ENCODE assay signal across 21 cellular contexts in the genomic region with DNA sequence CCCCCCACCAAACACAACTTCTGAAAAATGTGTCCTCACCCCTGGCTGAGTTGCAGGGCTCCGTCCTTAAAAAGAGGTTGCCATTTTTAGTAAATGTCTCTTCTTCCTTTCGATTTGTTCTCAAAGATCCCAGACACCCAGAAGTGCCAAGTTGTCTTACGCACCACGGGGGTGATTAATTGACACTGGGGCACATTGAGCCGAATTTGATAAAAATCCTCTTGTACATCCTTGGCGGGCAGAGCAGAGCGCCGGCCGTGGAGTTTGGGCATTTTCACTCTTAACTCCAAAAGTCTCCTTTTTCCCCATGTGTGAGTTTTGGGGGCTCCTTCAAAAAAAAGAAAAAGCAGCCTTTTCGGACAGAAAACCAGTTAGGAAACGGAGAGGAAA. TPM values are rescaled to one million over a fixed set of nuclear protein-coding genes. Genes with fewer than 3 reads are reported as not detected.
DNase-seq lines count a peak whose midpoint lies in the region; ATAC-seq and TF ChIP-seq lines count a peak whose summit lies in the region.
"Had no signal": no experiment of that assay in that cellular context is flagged by ENCODE, and none has a peak within 500 bp of the region (broad histone marks: within the 10 kb centered on the region; RNA-seq: fewer than 3 reads in every experiment).

No MANE protein-coding gene starts in this region.

- H3K4me1 Mint-ChIP-seq in activated naive CD4-positive, alpha-beta T cell treated with anti-CD3 and anti-CD28 coated beads, Interleukin-2, amount 50 U/mL, for 24 hours = peaks cover 13% of the 10 kb centered on the region
- H3K4me1 Mint-ChIP-seq in Calu3 (ENCODE audit: low read depth, unreplicated experiment) = no peaks in the 10 kb centered on the region

- peaks cover 52% of the 10 kb centered on the region for H3K27me3 Mint-ChIP-seq in activated naive CD4-positive, alpha-beta T cell treated with anti-CD3 and anti-CD28 coated beads, Interleukin-2, amount 50 U/mL, for 24 hours
- peaks cover 57% of the 10 kb centered on the region for H3K27me3 Mint-ChIP-seq in Calu3 (ENCODE audit: unreplicated experiment)

- peak overlapping the region; percentile 31 for H3K4me2 ChIP-seq in smooth muscle cell

- DNase-seq in activated naive CD4-positive, alpha-beta T cell treated with anti-CD3 and anti-CD28 coated beads, Interleukin-2, amount 50 U/mL, for 72 hours (ENCODE audit: low spot score in 2 of 2) = no peak
- DNase-seq in SK-N-MC (ENCODE audit: low read depth, low spot score) (no peak), left kidney (ENCODE audit: low read depth, low spot score) (peak; percentile 13), smooth muscle cell (lab: John Stamatoyannopoulos, UW; ENCODE audit: unreplicated experiment) (no peak), Calu3 (no peak), NCI-H748 treated with DMSO at 0.1 percent for 48 hours (lab: John Stamatoyannopoulos, UW) (no peak)
- DNase-seq: activated CD8-positive, alpha-beta T cell treated with anti-CD3 and anti-CD28 coated beads for 36 hours; activated T-cell treated with anti-CD3 and anti-CD28 coated beads, Interleukin-2, amount 50 U/mL, for 4 hours; DND-41; immature natural killer cell; lower lobe of right lung; NCI-H1092; NCI-H524 treated with DMSO at 0.1 percent for 48 hours; tibial artery had no signal

- CTCF ChIA-PET in Calu3 (lab: Charles Lee) = no interaction called here

- TF ChIP-seq CTCF in smooth muscle cell (IDR thresholded peaks at IDR 0.05; ENCODE audit: borderline replicate concordance, insufficient read depth, poor library complexity, severe bottlenecking) (no peak), Calu3 (IDR thresholded peaks at IDR 0.05; ENCODE audit: unreplicated experiment) (no peak)

- H3K9ac ChIP-seq in SK-N-MC (ENCODE audit: insufficient read length) (no peak overlapping the region), smooth muscle cell (ENCODE audit: low read depth) (no peak overlapping the region)

- no peaks in the 10 kb centered on the region for H3K9me3 ChIP-seq in SK-N-MC (ENCODE audit: low read depth, low read length)
- no peaks in the 10 kb centered on the region for H3K9me3 ChIP-seq in smooth muscle cell (replicated peaks; ENCODE audit: low read depth)
- H3K9me3 ChIP-seq: esophagus muscularis mucosa, lower lobe of right lung, tibial artery had no signal

- 4% methylated on average over 11 of the region's 11 CpGs for WGBS in smooth muscle cell (ENCODE audit: low lambda C conversion rate)

- no peaks in the 10 kb centered on the region for H3F3A ChIP-seq in smooth muscle cell (ENCODE audit: low read depth)

- no peaks in the 10 kb centered on the region for H3K79me2 ChIP-seq in smooth muscle cell (ENCODE audit: low read depth)

- H3K36me3 Mint-ChIP-seq in activated naive CD4-positive, alpha-beta T cell treated with anti-CD3 and anti-CD28 coated beads, Interleukin-2, amount 50 U/mL, for 24 hours = no peaks in the 10 kb centered on the region
- H3K36me3 Mint-ChIP-seq in activated naive CD4-positive, alpha-beta T cell treated with anti-CD3 and anti-CD28 coated beads, Interleukin-2, amount 50 U/mL, for 72 hours = no peaks in the 10 kb centered on the region
- peaks cover 6% of the 10 kb centered on the region for H3K36me3 Mint-ChIP-seq in Calu3 (ENCODE audit: insufficient read depth, unreplicated experiment)

- H2AFZ ChIP-seq in smooth muscle cell (ENCODE audit: low read depth) = no peak overlapping the region

- H3K36me3 ChIP-seq in SK-N-MC (ENCODE audit: insufficient read depth, low read length) (no peaks in the 10 kb centered on the region), smooth muscle cell (ENCODE audit: low read depth) (no peaks in the 10 kb centered on the region)
- H3K36me3 ChIP-seq: esophagus muscularis mucosa, lower lobe of right lung, tibial artery had no signal

- H3K4me3 ChIP-seq in SK-N-MC (0 out of 2 replicates have a peak overlapping the region, but pooled peaks have one; percentile 4), smooth muscle cell (no peak overlapping the region)
- H3K4me3 ChIP-seq: esophagus muscularis mucosa, lower lobe of right lung, tibial artery had no signal

- peaks cover 93% of the 10 kb centered on the region for H3K27me3 ChIP-seq in smooth muscle cell (ENCODE audit: low read depth)

- peak overlapping the region; percentile 15 for H3K4me3 Mint-ChIP-seq in activated naive CD4-positive, alpha-beta T cell treated with anti-CD3 and anti-CD28 coated beads, Interleukin-2, amount 50 U/mL, for 24 hours
- no peak overlapping the region for H3K4me3 Mint-ChIP-seq in Calu3 (ENCODE audit: low read depth, unreplicated experiment)
- H3K4me3 Mint-ChIP-seq: activated CD8-positive, alpha-beta T cell treated with anti-CD3 and anti-CD28 coated beads for 36 hours; activated T-cell treated with anti-CD3 and anti-CD28 coated beads, Interleukin-2, amount 50 U/mL, for 4 hours; T-helper 1 cell treated with Interleukin-12 subunit alpha and Interleukin-12 subunit beta and Interleukin-4 antibody, amounts not matched to agents 30 μg/mL and 1 μg/mL, for 36 hours had no signal

- peaks cover 12% of the 10 kb centered on the region for H3K4me1 ChIP-seq in smooth muscle cell (ENCODE audit: low read depth)

- BruUV-seq in Calu3 (replicated peaks; lab: Mats Ljungman, UMichigan) = no TSS peak

- no peaks in the 10 kb centered on the region for H4K20me1 ChIP-seq in smooth muscle cell (ENCODE audit: low read depth)

- ATAC-seq in activated naive CD4-positive, alpha-beta T cell treated with anti-CD3 and anti-CD28 coated beads, Interleukin-2, amount 50 U/mL, for 72 hours = no peak
- ATAC-seq in HG02885 (IDR thresholded peaks at IDR 0.05; ENCODE audit: poor library complexity, unreplicated experiment) = no peak
- ATAC-seq: activated CD8-positive, alpha-beta T cell treated with anti-CD3 and anti-CD28 coated beads for 36 hours; activated T-cell treated with anti-CD3 and anti-CD28 coated beads, Interleukin-2, amount 50 U/mL, for 4 hours; lower lobe of right lung had no signal

- H3K9me3 Mint-ChIP-seq in activated naive CD4-positive, alpha-beta T cell treated with anti-CD3 and anti-CD28 coated beads, Interleukin-2, amount 50 U/mL, for 24 hours = no peaks in the 10 kb centered on the region
- no peaks in the 10 kb centered on the region for H3K9me3 Mint-ChIP-seq in activated naive CD4-positive, alpha-beta T cell treated with anti-CD3 and anti-CD28 coated beads, Interleukin-2, amount 50 U/mL, for 72 hours
- H3K9me3 Mint-ChIP-seq in Calu3 (ENCODE audit: low read depth, unreplicated experiment) = no peaks in the 10 kb centered on the region
- H3K9me3 Mint-ChIP-seq: activated CD8-positive, alpha-beta T cell treated with anti-CD3 and anti-CD28 coated beads for 36 hours; activated T-cell treated with anti-CD3 and anti-CD28 coated beads, Interleukin-2, amount 50 U/mL, for 4 hours; immature natural killer cell; T-helper 1 cell treated with Interleukin-12 subunit alpha and Interleukin-12 subunit beta and Interleukin-4 antibody, amounts not matched to agents 30 μg/mL and 1 μg/mL, for 36 hours had no signal

- intact Hi-C loops in Calu3 (cut with micrococcal nuclease; ENCODE audit: unreplicated experiment) = no loop called here

- no peak overlapping the region for H3K27ac Mint-ChIP-seq in activated naive CD4-positive, alpha-beta T cell treated with anti-CD3 and anti-CD28 coated beads, Interleukin-2, amount 50 U/mL, for 24 hours
- H3K27ac Mint-ChIP-seq in activated naive CD4-positive, alpha-beta T cell treated with anti-CD3 and anti-CD28 coated beads, Interleukin-2, amount 50 U/mL, for 72 hours = no peak overlapping the region
- no peak overlapping the region for H3K27ac Mint-ChIP-seq in Calu3 (ENCODE audit: unreplicated experiment)
- H3K27ac Mint-ChIP-seq: activated CD8-positive, alpha-beta T cell treated with anti-CD3 and anti-CD28 coated beads for 36 hours; T-helper 1 cell treated with Interleukin-12 subunit alpha and Interleukin-12 subunit beta and Interleukin-4 antibody, amounts not matched to agents 30 μg/mL and 1 μg/mL, for 36 hours had no signal

- H3K27ac ChIP-seq in SK-N-MC (no peak overlapping the region), smooth muscle cell (ENCODE audit: low read depth) (no peak overlapping the region)
- H3K27ac ChIP-seq: esophagus muscularis mucosa, lower lobe of right lung, tibial artery had no signal

RNA-seq across cellular contexts. Expression of gene LMX1B, which starts 4.5 kb away (rescaled TPM):
- total RNA-seq in activated naive CD4-positive, alpha-beta T cell treated with anti-CD3 and anti-CD28 coated beads, Interleukin-2, amount 50 U/mL, for 72 hours = not detected
- total RNA-seq in smooth muscle cell (not detected in 2 replicates), Calu3 (2022) (not detected in 2 replicates)
- not detected in 2 replicates for polyA plus RNA-seq in smooth muscle cell
- total RNA-seq: activated CD8-positive, alpha-beta T cell treated with anti-CD3 and anti-CD28 coated beads for 36 hours; activated T-cell treated with anti-CD3 and anti-CD28 coated beads, Interleukin-2, amount 50 U/mL, for 4 hours; bronchial epithelial cell; myocyte; pulmonary artery endothelial cell had no signal
- polyA plus RNA-seq: immature natural killer cell had no signal
